Comparison of ENCODE assay signal across 20 cellular contexts in the genomic region with DNA sequence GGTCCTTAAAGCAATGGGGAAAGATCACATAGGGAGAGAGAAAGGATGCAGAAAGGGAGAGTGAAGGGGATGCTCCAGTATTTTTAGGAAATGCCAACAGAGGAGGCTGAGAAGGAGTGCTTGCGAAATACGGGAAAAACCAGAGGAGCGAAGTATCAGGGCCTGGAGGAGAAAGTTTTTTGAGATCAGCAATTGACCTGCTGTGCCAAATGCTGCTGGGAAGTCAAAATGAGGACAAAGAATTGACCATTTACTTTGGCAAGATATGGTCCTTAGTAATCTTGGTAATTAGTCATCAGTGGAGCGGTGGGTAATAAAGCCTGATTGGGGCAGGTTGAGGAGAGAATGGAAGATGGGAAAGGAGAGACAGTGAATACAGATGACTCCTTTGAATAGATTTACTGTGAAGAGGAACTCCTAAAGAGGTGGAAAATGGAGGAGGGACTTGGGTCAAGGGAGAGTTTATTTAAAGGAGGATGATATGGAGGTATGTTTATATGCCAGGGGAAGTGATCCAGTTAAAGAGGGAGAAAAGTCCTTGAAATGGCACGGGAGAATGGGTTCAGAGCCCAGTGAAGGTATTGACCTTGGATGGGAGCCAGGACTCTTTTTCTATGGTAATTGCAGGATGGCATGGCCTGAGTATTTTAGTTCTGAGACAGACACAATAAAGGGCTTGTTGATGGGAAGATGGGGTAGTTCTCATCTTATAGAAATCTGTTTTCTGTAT.
A peak's percentile ranks its signal among the peaks of the same experiment; 100 is the strongest.
DNase-seq lines count a peak whose midpoint lies in the region; ATAC-seq and TF ChIP-seq lines count a peak whose summit lies in the region.
"Had no signal": no experiment of that assay in that cellular context is flagged by ENCODE, and none has a peak within 500 bp of the region (broad histone marks: within the 10 kb centered on the region; RNA-seq: fewer than 3 reads in every experiment).

No MANE protein-coding gene starts in this region.

- no peaks in the 10 kb centered on the region for H3K36me3 Mint-ChIP-seq in activated T-cell treated with anti-CD3 and anti-CD28 coated beads, Interleukin-2, amount 50 U/mL, for 72 hours (ENCODE audit: insufficient read depth in 2 of 2)
- H3K36me3 Mint-ChIP-seq: stimulated activated naive B cell treated with anti-CD40 and anti-IgM and Interleukin-4, amounts not matched to agents 10 μg/mL and 1 μg/mL and 100 μg/mL, for 72 hours had no signal

- H3K36me3 ChIP-seq in body of pancreas (replicated peaks in 1 of 2; ENCODE audit: insufficient read depth in 1 of 2, low read depth in 2 of 2) (no peaks in the 10 kb centered on the region), A673 (ENCODE audit: insufficient read depth, low read length, poor library complexity, severe bottlenecking) (no peaks in the 10 kb centered on the region)
- H3K36me3 ChIP-seq: brain microvascular endothelial cell had no signal

- POLR2A ChIA-PET in A673 (lab: Charles Lee; ENCODE audit: low non-redundant PET): no interaction called here

- CTCF ChIA-PET in A673 (lab: Charles Lee): no interaction called here

- no peak for TF ChIP-seq CTCF in body of pancreas (IDR thresholded peaks at IDR 0.05)
- TF ChIP-seq CTCF in A673 (conservative IDR thresholded peaks at IDR 0.05; ENCODE audit: low read depth, low read length): no peak

- H3K4me1 ChIP-seq in body of pancreas (peaks cover 25% of the 10 kb centered on the region), A673 (ENCODE audit: insufficient read depth, low read length, poor library complexity, severe bottlenecking) (no peaks in the 10 kb centered on the region)
- H3K4me1 ChIP-seq: parathyroid adenoma had no signal

- ATAC-seq in body of pancreas (peak; percentile 35), left lobe of liver (peak; percentile 70)
- no peak for ATAC-seq in activated T-cell treated with anti-CD3 and anti-CD28 coated beads, Interleukin-2, amount 50 U/mL, for 72 hours (replicated peaks in 1 of 2)
- ATAC-seq: stimulated activated naive B cell treated with anti-CD40 and anti-IgM and Interleukin-4, amounts not matched to agents 10 μg/mL and 1 μg/mL and 100 μg/mL, for 72 hours had no signal

- no peaks in the 10 kb centered on the region for H3K27me3 ChIP-seq in body of pancreas
- no peaks in the 10 kb centered on the region for H3K27me3 ChIP-seq in A673 (replicated peaks; ENCODE audit: insufficient read depth, low read depth, low read length, poor library complexity)
- H3K27me3 ChIP-seq: brain microvascular endothelial cell had no signal

- no peak overlapping the region for H3K4me3 Mint-ChIP-seq in activated T-cell treated with anti-CD3 and anti-CD28 coated beads, Interleukin-2, amount 50 U/mL, for 72 hours
- H3K4me3 Mint-ChIP-seq: activated B cell treated with CpG ODN at 0.5 μM for 24 hours; B cell; stimulated activated naive B cell treated with anti-CD40 and anti-IgM and Interleukin-4, amounts not matched to agents 10 μg/mL and 1 μg/mL and 100 μg/mL, for 72 hours had no signal

- H3K4me3 ChIP-seq in body of pancreas (no peak overlapping the region), A673 (ENCODE audit: low read depth, low read length, poor library complexity, severe bottlenecking) (no peak overlapping the region)
- H3K4me3 ChIP-seq: PC-9, smooth muscle cell had no signal

- no peak for TF ChIP-seq POLR2A in body of pancreas (IDR thresholded peaks at IDR 0.05)

- 24 to 39% methylated on average over 5 of the region's 5 CpGs for WGBS in body of pancreas, 2 donors

- H3K9me3 Mint-ChIP-seq in activated T-cell treated with anti-CD3 and anti-CD28 coated beads, Interleukin-2, amount 50 U/mL, for 72 hours: no peaks in the 10 kb centered on the region
- H3K9me3 Mint-ChIP-seq: activated B cell treated with CpG ODN at 0.5 μM for 24 hours; stimulated activated naive B cell treated with anti-CD40 and anti-IgM and Interleukin-4, amounts not matched to agents 10 μg/mL and 1 μg/mL and 100 μg/mL, for 72 hours had no signal

- no peak overlapping the region for H3K27ac Mint-ChIP-seq in activated T-cell treated with anti-CD3 and anti-CD28 coated beads, Interleukin-2, amount 50 U/mL, for 72 hours
- H3K27ac Mint-ChIP-seq: activated B cell treated with CpG ODN at 0.5 μM for 24 hours; B cell; stimulated activated naive B cell treated with anti-CD40 and anti-IgM and Interleukin-4, amounts not matched to agents 10 μg/mL and 1 μg/mL and 100 μg/mL, for 72 hours had no signal

- H3K9me3 ChIP-seq in body of pancreas (no peaks in the 10 kb centered on the region), A673 (ENCODE audit: low read depth, low read length, poor library complexity, severe bottlenecking) (no peaks in the 10 kb centered on the region)

- DNase-seq in DMS79 treated with DMSO at 0.1 percent for 48 hours (lab: John Stamatoyannopoulos, UW): peak; percentile 100
- DNase-seq in NCI-H1105 treated with DMSO at 0.1 percent for 48 hours (lab: John Stamatoyannopoulos, UW): peak; percentile 95
- peak in 2 of 4 donors; percentile 26 to 35 for DNase-seq in body of pancreas
- no peak for DNase-seq in left lobe of liver (ENCODE audit: low spot score)
- no peak for DNase-seq in A673 (ENCODE audit: low spot score)
- no peak for DNase-seq in activated CD4-positive, alpha-beta T cell treated with anti-CD3 and anti-CD28 coated beads, Interleukin-2, amount 50 U/mL, for 1 hour
- DNase-seq in occipital lobe (lab: John Stamatoyannopoulos, UW): no peak
- DNase-seq in activated T-cell treated with anti-CD3 and anti-CD28 coated beads, Interleukin-2, amount 50 U/mL, for 72 hours: no peak
- DNase-seq: activated B cell treated with CpG ODN at 0.5 μM for 24 hours; activated naive CD4-positive, alpha-beta T cell; brain microvascular endothelial cell; DMS 273 treated with DMSO at 0.1 percent for 48 hours; GOT3; NCI-H446; PC-9; stimulated activated naive B cell treated with anti-CD40 and anti-IgM and Interleukin-4, amounts not matched to agents 10 μg/mL and 1 μg/mL and 100 μg/mL, for 72 hours; T-helper 1 cell had no signal

- H3K4me1 Mint-ChIP-seq in activated T-cell treated with anti-CD3 and anti-CD28 coated beads, Interleukin-2, amount 50 U/mL, for 72 hours (ENCODE audit: low read depth): no peaks in the 10 kb centered on the region
- H3K4me1 Mint-ChIP-seq: activated B cell treated with CpG ODN at 0.5 μM for 24 hours; B cell; stimulated activated naive B cell treated with anti-CD40 and anti-IgM and Interleukin-4, amounts not matched to agents 10 μg/mL and 1 μg/mL and 100 μg/mL, for 72 hours had no signal

- H3K27ac ChIP-seq in body of pancreas: no peak overlapping the region
- no peak overlapping the region for H3K27ac ChIP-seq in A673 (ENCODE audit: low read depth, low read length, poor library complexity, severe bottlenecking)
- H3K27ac ChIP-seq: brain microvascular endothelial cell, parathyroid adenoma, PC-9 had no signal

- H3K27me3 Mint-ChIP-seq in activated T-cell treated with anti-CD3 and anti-CD28 coated beads, Interleukin-2, amount 50 U/mL, for 72 hours (ENCODE audit: low read depth): peaks cover 13% of the 10 kb centered on the region
- H3K27me3 Mint-ChIP-seq: stimulated activated naive B cell treated with anti-CD40 and anti-IgM and Interleukin-4, amounts not matched to agents 10 μg/mL and 1 μg/mL and 100 μg/mL, for 72 hours had no signal

- intact Hi-C loops in body of pancreas (cut with DNase I): no loop called here
- intact Hi-C loops in A673 (cut with micrococcal nuclease; ENCODE audit: unreplicated experiment): no loop called here

- no TSS peak for BruUV-seq in A673 (replicated peaks; lab: Mats Ljungman, UMichigan)

Comparison
In these comparisons a context has a peak if more than half of its experiments do, and no peak if none do; other contexts are left out.
1. DNase-seq: peak in DMS79 treated with DMSO at 0.1 percent for 48 hours (single experiment) and NCI-H1105 treated with DMSO at 0.1 percent for 48 hours (single experiment); none in left lobe of liver (single experiment), A673 (single experiment), activated CD4-positive, alpha-beta T cell treated with anti-CD3 and anti-CD28 coated beads, Interleukin-2, amount 50 U/mL, for 1 hour (single experiment), occipital lobe (single experiment) and activated T-cell treated with anti-CD3 and anti-CD28 coated beads, Interleukin-2, amount 50 U/mL, for 72 hours (0 of 2).
2. ATAC-seq: peak in body of pancreas (single experiment) and left lobe of liver (single experiment); none in activated T-cell treated with anti-CD3 and anti-CD28 coated beads, Interleukin-2, amount 50 U/mL, for 72 hours (0 of 2).